ENCODE assay signal across 8 cellular contexts in the genomic region with DNA sequence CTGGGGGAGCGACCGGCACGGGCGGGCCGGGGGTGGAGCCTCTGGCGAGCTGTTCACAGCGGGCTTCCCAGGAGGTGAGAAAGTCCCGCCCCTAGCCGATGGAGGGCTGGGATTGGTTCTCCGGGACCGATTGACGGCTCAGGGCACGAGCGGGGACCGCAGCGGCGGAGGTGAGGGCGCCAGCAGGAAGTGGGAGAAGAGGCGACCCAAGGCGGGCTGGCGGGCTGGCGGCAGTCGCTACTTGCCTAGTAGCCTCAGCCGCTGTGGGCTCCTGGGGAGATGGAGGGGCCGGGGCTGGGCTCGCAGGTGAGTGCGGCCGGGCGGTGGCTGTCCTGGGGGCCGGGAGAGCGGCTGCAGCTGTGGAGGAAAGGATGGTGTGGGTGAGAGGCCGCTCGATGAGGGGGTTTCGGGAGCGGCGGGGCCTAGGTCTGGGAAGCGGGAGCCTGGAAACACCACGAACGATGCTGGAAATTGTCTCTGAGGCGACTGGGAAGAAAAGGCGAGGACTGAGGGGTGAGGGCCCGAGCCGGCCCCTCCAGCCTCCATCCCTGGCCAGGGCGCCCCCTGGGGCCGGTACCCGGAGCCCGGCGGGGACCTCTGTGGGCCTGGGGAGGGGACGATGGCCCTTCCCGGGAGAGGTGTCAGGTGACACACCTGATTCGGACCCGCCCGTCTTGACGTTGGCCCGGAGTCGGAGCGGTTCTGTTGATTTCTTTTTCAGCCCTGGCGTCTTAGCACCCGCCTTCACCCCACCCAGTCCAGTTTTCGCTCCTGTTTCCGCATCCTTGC. TPM values are rescaled to one million over a fixed set of nuclear protein-coding genes. Genes with fewer than 3 reads are reported as not detected.
DNase-seq lines count a peak whose midpoint lies in the region; ATAC-seq and TF ChIP-seq lines count a peak whose summit lies in the region.

A gene with protein sequence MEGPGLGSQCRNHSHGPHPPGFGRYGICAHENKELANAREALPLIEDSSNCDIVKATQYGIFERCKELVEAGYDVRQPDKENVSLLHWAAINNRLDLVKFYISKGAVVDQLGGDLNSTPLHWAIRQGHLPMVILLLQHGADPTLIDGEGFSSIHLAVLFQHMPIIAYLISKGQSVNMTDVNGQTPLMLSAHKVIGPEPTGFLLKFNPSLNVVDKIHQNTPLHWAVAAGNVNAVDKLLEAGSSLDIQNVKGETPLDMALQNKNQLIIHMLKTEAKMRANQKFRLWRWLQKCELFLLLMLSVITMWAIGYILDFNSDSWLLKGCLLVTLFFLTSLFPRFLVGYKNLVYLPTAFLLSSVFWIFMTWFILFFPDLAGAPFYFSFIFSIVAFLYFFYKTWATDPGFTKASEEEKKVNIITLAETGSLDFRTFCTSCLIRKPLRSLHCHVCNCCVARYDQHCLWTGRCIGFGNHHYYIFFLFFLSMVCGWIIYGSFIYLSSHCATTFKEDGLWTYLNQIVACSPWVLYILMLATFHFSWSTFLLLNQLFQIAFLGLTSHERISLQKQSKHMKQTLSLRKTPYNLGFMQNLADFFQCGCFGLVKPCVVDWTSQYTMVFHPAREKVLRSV (plus strand): TSS at position 198 of the 789 bp plus-strand sequence. CDS start 82 bp downstream, at position 280.

- ATAC-seq in HG02571 (IDR thresholded peaks at IDR 0.05; ENCODE audit: unreplicated experiment): peak; percentile 99

- in situ Hi-C loops in SK-MEL-5 (cut with HindIII; ENCODE audit: low pct_unique_long_range_greater_than_20kb, low sequenced_read_pairs): no loop called here

- peak; percentile 97 for DNase-seq in GM10266 (ENCODE audit: extremely low spot score)
- DNase-seq in NAMALWA (ENCODE audit: low spot score): peak; percentile 97
- DNase-seq in SK-MEL-5 (ENCODE audit: low read depth, low spot score): peak; percentile 89
- DNase-seq in activated naive CD4-positive, alpha-beta T cell treated with Interleukin-2 at 50 U/mL for 16 hours: peak; percentile 97
- DNase-seq in globus pallidus (ENCODE audit: low spot score): peak; percentile 86
- peak; percentile 93 for DNase-seq in occipital lobe (lab: John Stamatoyannopoulos, UW)

- TF ChIP-seq CTCF in GM10266 (IDR thresholded peaks at IDR 0.05; ENCODE audit: control insufficient read depth, insufficient read depth, low read depth, missing control alignments): peak; percentile 53

- no peak within 1 kb of the TSS for H3K27ac ChIP-seq in temporal lobe (ENCODE audit: low read depth, low read length)

RNA-seq across cellular contexts. Expression of the gene that starts here (rescaled TPM):
- 15.0 and 18.0 TPM in 2 replicates for total RNA-seq in SK-MEL-5 (2014; rRNA removed; shearing (Covaris generic))
- 10.5 and 13.0 TPM in 2 replicates for polyA plus RNA-seq in SK-MEL-5 (2015; cell fraction: cytosol; rRNA removed)
- polyA plus RNA-seq in SK-MEL-5 (2015; cell fraction: nucleus; rRNA removed): 18.4 and 24.1 TPM in 2 replicates
- total RNA-seq in occipital lobe (49.8 TPM), temporal lobe (25.1 TPM)
